ENCODE assay signal across 8 cellular contexts in genomic region chr1:146938927-146939786, GRCh38. TPM values are rescaled to one million over a fixed set of nuclear protein-coding genes. Genes with fewer than 3 reads are reported as not detected.
DNase-seq lines count a peak whose midpoint lies in the region; ATAC-seq and TF ChIP-seq lines count a peak whose summit lies in the region.
"Not testable (repeated sequence)": the region's sequence is repeated elsewhere in the genome, so short reads cannot be mapped to it uniquely, and the experiment has no call there.

No MANE protein-coding gene starts in this region.

- H3K9me3 Mint-ChIP-seq in activated CD4-positive, alpha-beta T cell treated with anti-CD3 and anti-CD28 coated beads, Interleukin-2, amount 10 ng/mL, durations not matched to agents 7 days and 5 days: not testable (repeated sequence)

- peak overlapping the region in 1 of 2 donors; percentile 48 for H3K9ac ChIP-seq in colonic mucosa (ENCODE audit: low read depth in 2 of 2, low read length in 2 of 2)

- H3K36me3 ChIP-seq in A673 (ENCODE audit: insufficient read depth, low read length, poor library complexity, severe bottlenecking); colonic mucosa: not testable (repeated sequence)

- POLR2A ChIA-PET in A673 (lab: Charles Lee; ENCODE audit: low non-redundant PET); activated CD4-positive, alpha-beta T cell treated with anti-CD3 and anti-CD28 coated beads, Interleukin-2, amount 10 ng/mL, durations not matched to agents 7 days and 5 days (lab: Charles Lee): not testable (repeated sequence)

- H3K27me3 ChIP-seq in A673 (replicated peaks; ENCODE audit: insufficient read depth, low read depth, low read length, poor library complexity); colonic mucosa: not testable (repeated sequence)

- H3K9me3 ChIP-seq in A673 (ENCODE audit: low read depth, low read length, poor library complexity, severe bottlenecking); colonic mucosa: not testable (repeated sequence)

- not testable (repeated sequence) for H3K36me3 Mint-ChIP-seq in activated CD4-positive, alpha-beta T cell treated with anti-CD3 and anti-CD28 coated beads, Interleukin-2, amount 10 ng/mL, durations not matched to agents 7 days and 5 days (ENCODE audit: low read depth)

- CTCF ChIA-PET in A673 (lab: Charles Lee); activated CD4-positive, alpha-beta T cell treated with anti-CD3 and anti-CD28 coated beads, Interleukin-2, amount 10 ng/mL, durations not matched to agents 7 days and 5 days (lab: Charles Lee): not testable (repeated sequence)

- H3K4me3 Mint-ChIP-seq in activated CD4-positive, alpha-beta T cell treated with anti-CD3 and anti-CD28 coated beads, Interleukin-2, amount 10 ng/mL, durations not matched to agents 7 days and 5 days: peak overlapping the region; percentile 95

- peak; percentile 17 for ATAC-seq in GM18858 (IDR thresholded peaks at IDR 0.05; ENCODE audit: unreplicated experiment)
- peak; percentile 19 for ATAC-seq in HG02885 (IDR thresholded peaks at IDR 0.05; ENCODE audit: poor library complexity, unreplicated experiment)

- H3K27ac ChIP-seq in A673 (ENCODE audit: low read depth, low read length, poor library complexity, severe bottlenecking): peak overlapping the region; percentile 73
- H3K27ac ChIP-seq in colonic mucosa: peak overlapping the region; percentile 86

- peak overlapping the region; percentile 64 for H3K4me3 ChIP-seq in A673 (ENCODE audit: low read depth, low read length, poor library complexity, severe bottlenecking)
- peak overlapping the region; percentile 76 for H3K4me3 ChIP-seq in colonic mucosa

- DNase-seq in A673 (ENCODE audit: low spot score) (peak; percentile 8), NCI-H2029 (lab: John Stamatoyannopoulos, UW) (peak; percentile 2), colonic mucosa (peak; percentile 49), iris pigment epithelial cell (ENCODE audit: low read depth) (peak; percentile 30), renal cortical epithelial cell (ENCODE audit: low read depth) (peak; percentile 40)
- DNase-seq in activated CD4-positive, alpha-beta T cell treated with anti-CD3 and anti-CD28 coated beads, Interleukin-2, amount 10 ng/mL, durations not matched to agents 7 days and 5 days: peak; percentile 18

- BruUV-seq in A673 (replicated peaks; lab: Mats Ljungman, UMichigan): not testable (repeated sequence)

- not testable (repeated sequence) for TF ChIP-seq CTCF in A673 (conservative IDR thresholded peaks at IDR 0.05; ENCODE audit: low read depth, low read length); colonic mucosa (IDR thresholded peaks at IDR 0.05)

- intact Hi-C loops in A673 (cut with micrococcal nuclease; ENCODE audit: unreplicated experiment); colonic mucosa (cut with DNase I): not testable (repeated sequence)

- H3K27me3 Mint-ChIP-seq in activated CD4-positive, alpha-beta T cell treated with anti-CD3 and anti-CD28 coated beads, Interleukin-2, amount 10 ng/mL, durations not matched to agents 7 days and 5 days: not testable (repeated sequence)

- H3K4me1 Mint-ChIP-seq in activated CD4-positive, alpha-beta T cell treated with anti-CD3 and anti-CD28 coated beads, Interleukin-2, amount 10 ng/mL, durations not matched to agents 7 days and 5 days: peaks cover 18% of the 10 kb centered on the region

- peak overlapping the region; percentile 98 for H3K27ac Mint-ChIP-seq in activated CD4-positive, alpha-beta T cell treated with anti-CD3 and anti-CD28 coated beads, Interleukin-2, amount 10 ng/mL, durations not matched to agents 7 days and 5 days

- H3K4me1 ChIP-seq in A673 (ENCODE audit: insufficient read depth, low read length, poor library complexity, severe bottlenecking); colonic mucosa: not testable (repeated sequence)

RNA-seq across cellular contexts. Expression of gene NBPF12, which starts 1.0 kb away (rescaled TPM):
- total RNA-seq in A673 (2021): 11.7 and 12.4 TPM in 2 replicates
- 10 to 100 TPM; 18.0 to 19.0 TPM for total RNA-seq in activated CD4-positive, alpha-beta T cell treated with anti-CD3 and anti-CD28 coated beads, Interleukin-2, amount 10 ng/mL, durations not matched to agents 7 days and 5 days
- 1 to 10 TPM; 6.6 to 7.8 TPM for total RNA-seq in colonic mucosa
- total RNA-seq in renal cortical epithelial cell: 5.4 and 10.5 TPM in 2 replicates

Comparison
In these comparisons a context has a peak if more than half of its experiments do, and no peak if none do; other contexts are left out.
1. Peak in every context shown above with its lines: DNase-seq, ATAC-seq, H3K4me3 ChIP-seq and H3K27ac ChIP-seq.